In the genomic region with DNA sequence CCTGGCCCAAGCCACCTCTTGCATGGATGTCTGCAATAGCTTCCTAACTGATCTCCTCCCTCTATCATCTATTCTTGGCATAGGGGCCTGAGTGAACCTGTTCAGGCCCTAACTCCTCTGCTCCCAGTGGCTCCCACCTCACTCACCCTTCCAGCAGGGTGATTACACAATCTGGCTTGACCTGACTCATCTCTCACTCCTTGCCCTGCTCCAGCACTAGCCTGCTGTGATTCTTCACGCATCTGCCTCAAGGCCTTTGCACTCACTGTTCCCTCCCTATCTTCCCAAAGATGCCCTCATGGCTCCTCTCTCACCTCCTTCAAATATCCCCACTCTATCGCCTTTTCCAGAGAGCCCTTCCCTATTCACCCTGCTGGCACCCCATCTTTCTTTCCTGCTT, we compare ENCODE assay signal across 16 cellular contexts. TPM values are rescaled to one million over a fixed set of nuclear protein-coding genes. Genes with fewer than 3 reads are reported as not detected.
DNase-seq lines count a peak whose midpoint lies in the region; ATAC-seq, FAIRE-seq and TF ChIP-seq lines count a peak whose summit lies in the region.
"Had no signal": no experiment of that assay in that cellular context is flagged by ENCODE, and none has a peak within 500 bp of the region (broad histone marks: within the 10 kb centered on the region; RNA-seq: fewer than 3 reads in every experiment).

No MANE protein-coding gene starts in this region.

- H3K36me3 Mint-ChIP-seq in endodermal cell (ENCODE audit: low read depth) = no peaks in the 10 kb centered on the region
- no peaks in the 10 kb centered on the region for H3K36me3 Mint-ChIP-seq in stimulated activated memory B cell treated with anti-CD40 and anti-IgM and Interleukin-4, amounts not matched to agents 10 μg/mL and 1 μg/mL and 100 μg/mL, for 72 hours
- H3K36me3 Mint-ChIP-seq: naive thymus-derived CD4-positive, alpha-beta T cell had no signal

- TF ChIP-seq POLR2A in GM12892 (IDR thresholded peaks at IDR 0.05; ENCODE audit: low read depth, low read length) = no peak

- H3K36me3 ChIP-seq in MG63 (no peaks in the 10 kb centered on the region), endodermal cell (ENCODE audit: control insufficient read depth, insufficient read depth, low read length) (no peaks in the 10 kb centered on the region), neutrophil (no peaks in the 10 kb centered on the region)
- H3K36me3 ChIP-seq in effector memory CD4-positive, alpha-beta T cell (ENCODE audit: control insufficient read depth, insufficient read depth, low read length) = no peaks in the 10 kb centered on the region
- H3K36me3 ChIP-seq: transverse colon had no signal

- no peaks in the 10 kb centered on the region for H3K4me1 ChIP-seq in endodermal cell (ENCODE audit: control insufficient read depth, insufficient read depth, low read length)
- H3K4me1 ChIP-seq in neutrophil (ENCODE audit: control insufficient read depth in 1 of 2, insufficient read depth in 1 of 2, low read depth in 1 of 2, low read length in 1 of 2) = peaks cover 24 to 31% of the 10 kb centered on the region in 2 experiments
- H3K4me1 ChIP-seq in effector memory CD4-positive, alpha-beta T cell (ENCODE audit: control insufficient read depth, insufficient read depth, low read length, poor library complexity, severe bottlenecking) = peaks cover 7% of the 10 kb centered on the region

- WGBS in endodermal cell (ENCODE audit: insufficient coverage in 1 of 2, insufficient read length in 1 of 2), 2 experiments = 56 to 61% methylated on average over 2 of the region's 2 CpGs

- no peak overlapping the region for H3K4me3 Mint-ChIP-seq in endodermal cell
- H3K4me3 Mint-ChIP-seq in stimulated activated memory B cell treated with anti-CD40 and anti-IgM and Interleukin-4, amounts not matched to agents 10 μg/mL and 1 μg/mL and 100 μg/mL, for 72 hours = no peak overlapping the region

- H3K27ac ChIP-seq in endodermal cell (ENCODE audit: low read depth, low read length) (no peak overlapping the region), neutrophil (peak overlapping the region; percentile 68)
- H3K27ac ChIP-seq in effector memory CD4-positive, alpha-beta T cell (ENCODE audit: insufficient read depth, low read length, poor library complexity, severe bottlenecking) = no peak overlapping the region
- H3K27ac ChIP-seq: C4-2B, transverse colon had no signal

- no peak for DNase-seq in GM12892 (ENCODE audit: insufficient read length)
- DNase-seq in MG63 = peak; percentile 48
- DNase-seq in endodermal cell = peak; percentile 63
- DNase-seq in activated gamma-delta T cell (lab: John Stamatoyannopoulos, UW) = no peak
- no peak for DNase-seq in effector memory CD4-positive, alpha-beta T cell
- DNase-seq: activated T-cell treated with anti-CD3 and anti-CD28 coated beads, Interleukin-2, amount 50 U/mL, for 1 hour; amniotic stem cell; hippocampal formation; left ventricle myocardium superior; naive thymus-derived CD4-positive, alpha-beta T cell; stimulated activated CD4-positive, alpha-beta T cell treated with anti-CD3 and anti-CD28 coated beads, Interleukin-2, amount 100 ng/mL, for 48 hours; transverse colon had no signal

- H3K9me3 ChIP-seq in MG63 (no peaks in the 10 kb centered on the region), endodermal cell (ENCODE audit: control insufficient read depth, low read length) (no peaks in the 10 kb centered on the region), neutrophil (no peaks in the 10 kb centered on the region)
- H3K9me3 ChIP-seq in effector memory CD4-positive, alpha-beta T cell (ENCODE audit: control insufficient read depth, low read length) = no peaks in the 10 kb centered on the region
- H3K9me3 ChIP-seq: transverse colon had no signal

- peaks cover 5% of the 10 kb centered on the region for H3K4me1 Mint-ChIP-seq in endodermal cell
- H3K4me1 Mint-ChIP-seq in stimulated activated memory B cell treated with anti-CD40 and anti-IgM and Interleukin-4, amounts not matched to agents 10 μg/mL and 1 μg/mL and 100 μg/mL, for 72 hours = no peaks in the 10 kb centered on the region

- no peak overlapping the region for H3K4me3 ChIP-seq in MG63
- H3K4me3 ChIP-seq in endodermal cell (ENCODE audit: low read length) = no peak overlapping the region
- H3K4me3 ChIP-seq in neutrophil (ENCODE audit: low read depth in 1 of 2, low read length in 1 of 2) = no peak overlapping the region
- H3K4me3 ChIP-seq in effector memory CD4-positive, alpha-beta T cell (ENCODE audit: insufficient read depth, low read depth, low read length, poor library complexity, severe bottlenecking) = no peak overlapping the region
- H3K4me3 ChIP-seq: transverse colon had no signal

- H3K9me3 Mint-ChIP-seq in endodermal cell = no peaks in the 10 kb centered on the region
- H3K9me3 Mint-ChIP-seq in stimulated activated memory B cell treated with anti-CD40 and anti-IgM and Interleukin-4, amounts not matched to agents 10 μg/mL and 1 μg/mL and 100 μg/mL, for 72 hours = no peaks in the 10 kb centered on the region
- H3K9me3 Mint-ChIP-seq: naive thymus-derived CD4-positive, alpha-beta T cell had no signal

- H3K27me3 ChIP-seq in MG63 (peaks cover 11% of the 10 kb centered on the region; the same call in 1 of the 2 replicates), endodermal cell (ENCODE audit: control insufficient read depth, insufficient read depth, low read length, poor library complexity, severe bottlenecking) (peaks cover 48% of the 10 kb centered on the region), neutrophil (peaks cover 30% of the 10 kb centered on the region)
- peaks cover 24% of the 10 kb centered on the region for H3K27me3 ChIP-seq in effector memory CD4-positive, alpha-beta T cell (replicated peaks; ENCODE audit: control insufficient read depth, insufficient read depth, low read length, poor library complexity, severe bottlenecking)

- no peak overlapping the region for H3K9ac ChIP-seq in endodermal cell (ENCODE audit: extremely low read depth, low read length, poor library complexity, severe bottlenecking)

- TF ChIP-seq CTCF in endodermal cell (conservative IDR thresholded peaks at IDR 0.05) (no peak), neutrophil (IDR thresholded peaks at IDR 0.05) (no peak)

- H3K27ac Mint-ChIP-seq in endodermal cell = no peak overlapping the region
- no peak overlapping the region for H3K27ac Mint-ChIP-seq in stimulated activated memory B cell treated with anti-CD40 and anti-IgM and Interleukin-4, amounts not matched to agents 10 μg/mL and 1 μg/mL and 100 μg/mL, for 72 hours

- no peak for ATAC-seq in stimulated activated memory B cell treated with anti-CD40 and anti-IgM and Interleukin-4, amounts not matched to agents 10 μg/mL and 1 μg/mL and 100 μg/mL, for 72 hours
- ATAC-seq: left ventricle myocardium superior had no signal

- peaks cover 75% of the 10 kb centered on the region for H3K27me3 Mint-ChIP-seq in endodermal cell (ENCODE audit: insufficient read depth)
- peaks cover 66% of the 10 kb centered on the region for H3K27me3 Mint-ChIP-seq in stimulated activated memory B cell treated with anti-CD40 and anti-IgM and Interleukin-4, amounts not matched to agents 10 μg/mL and 1 μg/mL and 100 μg/mL, for 72 hours

- peak; percentile 42 for FAIRE-seq in GM12892 (lab: Jason Lieb, UNC)

RNA-seq across cellular contexts. Expression of a gene that starts 10.5 kb away (rescaled TPM):
- 0.11 TPM for polyA plus RNA-seq in GM12892 (2012; ENCODE audit: missing spikeins)
- 0.23 and 0.35 TPM in 2 replicates for total RNA-seq in MG63 (2014; rRNA removed; shearing (Covaris generic); ENCODE audit: low replicate concordance)
- under 1 TPM; 0.15 to 0.20 TPM for total RNA-seq in endodermal cell
- 2.2 TPM for polyA plus RNA-seq in endodermal cell (2013, experiment 1 of 2)
- 1.9 TPM for polyA plus RNA-seq in endodermal cell (2013, experiment 2 of 2)
- polyA plus RNA-seq: naive thymus-derived CD4-positive, alpha-beta T cell had no signal

RNA-seq across cellular contexts. Expression of a gene that starts 34.4 kb away (rescaled TPM):
- polyA plus RNA-seq in GM12892 (2012; ENCODE audit: missing spikeins) = not detected
- not detected in 2 replicates for total RNA-seq in MG63 (2014; rRNA removed; shearing (Covaris generic); ENCODE audit: low replicate concordance)
- under 1 TPM; 0.11 to 0.20 TPM for total RNA-seq in endodermal cell
- polyA plus RNA-seq in endodermal cell (2013, experiment 1 of 2) = 0.32 TPM
- 0.17 TPM for polyA plus RNA-seq in endodermal cell (2013, experiment 2 of 2)
- total RNA-seq: naive thymus-derived CD4-positive, alpha-beta T cell; T-helper 2 cell treated with Interferon-gamma antibody and Interleukin-4, amounts not matched to agents 100 ng/mL and 5 ng/mL, for 36 hours had no signal
- polyA plus RNA-seq: naive thymus-derived CD4-positive, alpha-beta T cell had no signal

RNA-seq across cellular contexts. Expression of a gene that starts 55.3 kb away (rescaled TPM):
- not detected for polyA plus RNA-seq in GM12892 (2012; ENCODE audit: missing spikeins)
- total RNA-seq in MG63 (2014; rRNA removed; shearing (Covaris generic); ENCODE audit: low replicate concordance) = not detected in 2 replicates
- total RNA-seq in endodermal cell = not detected
- polyA plus RNA-seq in endodermal cell (2013, experiment 1 of 2) = not detected
- polyA plus RNA-seq in endodermal cell (2013, experiment 2 of 2) = not detected
- total RNA-seq: left ventricle myocardium superior, transverse colon had no signal

Comparison
In these comparisons a context has a peak if more than half of its experiments do, and no peak if none do; other contexts are left out.
1. DNase-seq: peak in MG63 (single experiment) and endodermal cell (single experiment); none in GM12892 (single experiment), activated gamma-delta T cell (single experiment) and effector memory CD4-positive, alpha-beta T cell (0 of 3).